Comparison of ENCODE assay signal across 15 cellular contexts in the genomic region with DNA sequence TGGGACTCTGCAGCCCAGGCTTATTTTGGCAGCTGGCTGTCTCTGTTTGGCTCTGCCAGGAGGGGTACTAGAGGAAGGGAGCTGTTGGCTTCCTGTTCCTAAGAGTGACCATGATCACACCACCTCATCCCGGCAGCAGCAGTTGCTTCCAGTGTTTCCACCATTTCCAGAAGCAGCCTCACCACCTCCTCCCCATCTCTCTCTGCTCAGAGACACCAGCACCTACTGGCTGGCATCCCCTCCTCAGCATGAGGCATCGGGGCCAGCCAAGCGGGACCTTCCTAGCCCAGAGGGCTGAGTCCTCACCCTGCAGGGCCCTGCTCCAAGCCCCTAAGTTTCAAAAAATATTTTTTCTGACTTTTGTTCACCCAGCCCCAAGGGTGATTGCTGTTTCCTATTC.
"Had no signal": no experiment of that assay in that cellular context is flagged by ENCODE, and none has a peak within 500 bp of the region (broad histone marks: within the 10 kb centered on the region; RNA-seq: fewer than 3 reads in every experiment).

No MANE protein-coding gene starts in this region.

- H3K4me1 Mint-ChIP-seq: activated T-helper 17 cell treated with anti-CD3 and anti-CD28 coated beads, Interleukin-2, amount 50 U/mL, for 72 hours had no signal

- H3K27ac Mint-ChIP-seq: activated T-helper 17 cell treated with anti-CD3 and anti-CD28 coated beads, Interleukin-2, amount 50 U/mL, for 72 hours; nephron progenitor cell had no signal

- H3K4me3 Mint-ChIP-seq: activated T-helper 17 cell treated with anti-CD3 and anti-CD28 coated beads, Interleukin-2, amount 50 U/mL, for 72 hours; nephron progenitor cell had no signal

- ATAC-seq: activated T-helper 17 cell treated with anti-CD3 and anti-CD28 coated beads, Interleukin-2, amount 50 U/mL, for 72 hours; body of pancreas; heart right ventricle; left lobe of liver had no signal

- H3K27ac ChIP-seq: body of pancreas, ovary, SK-N-MC, transverse colon had no signal

- H3K9me3 Mint-ChIP-seq: activated T-helper 17 cell treated with anti-CD3 and anti-CD28 coated beads, Interleukin-2, amount 50 U/mL, for 72 hours; nephron progenitor cell had no signal

- H3K9me3 ChIP-seq: body of pancreas, heart right ventricle, ovary, transverse colon had no signal

- H3K4me3 ChIP-seq: body of pancreas, dorsolateral prefrontal cortex, heart right ventricle, ovary, SK-N-MC, transverse colon had no signal

- H3K27me3 ChIP-seq: body of pancreas, dorsolateral prefrontal cortex, heart right ventricle, ovary, transverse colon had no signal

- DNase-seq: activated CD4-positive, alpha-beta T cell treated with anti-CD3 and anti-CD28 coated beads for 48 hours; activated CD8-positive, alpha-beta memory T cell treated with anti-CD3 and anti-CD28 coated beads for 24 hours; activated naive CD4-positive, alpha-beta T cell treated with anti-CD3 and anti-CD28 coated beads, Interleukin-2, amount 50 U/mL, for 16 hours; body of pancreas; cerebellar nuclear complex; dorsolateral prefrontal cortex; heart right ventricle; islet precursor cell; nephron progenitor cell; ovary; stimulated activated CD4-positive, alpha-beta T cell treated with anti-CD3 and anti-CD28 coated beads, Interleukin-4, amount 100 ng/mL, for 4 hours; transverse colon had no signal

- H3K4me1 ChIP-seq: body of pancreas had no signal

- H3K36me3 ChIP-seq: heart right ventricle, ovary, transverse colon had no signal
